ENCODE assay signal across 3 cellular contexts in the genomic region with DNA sequence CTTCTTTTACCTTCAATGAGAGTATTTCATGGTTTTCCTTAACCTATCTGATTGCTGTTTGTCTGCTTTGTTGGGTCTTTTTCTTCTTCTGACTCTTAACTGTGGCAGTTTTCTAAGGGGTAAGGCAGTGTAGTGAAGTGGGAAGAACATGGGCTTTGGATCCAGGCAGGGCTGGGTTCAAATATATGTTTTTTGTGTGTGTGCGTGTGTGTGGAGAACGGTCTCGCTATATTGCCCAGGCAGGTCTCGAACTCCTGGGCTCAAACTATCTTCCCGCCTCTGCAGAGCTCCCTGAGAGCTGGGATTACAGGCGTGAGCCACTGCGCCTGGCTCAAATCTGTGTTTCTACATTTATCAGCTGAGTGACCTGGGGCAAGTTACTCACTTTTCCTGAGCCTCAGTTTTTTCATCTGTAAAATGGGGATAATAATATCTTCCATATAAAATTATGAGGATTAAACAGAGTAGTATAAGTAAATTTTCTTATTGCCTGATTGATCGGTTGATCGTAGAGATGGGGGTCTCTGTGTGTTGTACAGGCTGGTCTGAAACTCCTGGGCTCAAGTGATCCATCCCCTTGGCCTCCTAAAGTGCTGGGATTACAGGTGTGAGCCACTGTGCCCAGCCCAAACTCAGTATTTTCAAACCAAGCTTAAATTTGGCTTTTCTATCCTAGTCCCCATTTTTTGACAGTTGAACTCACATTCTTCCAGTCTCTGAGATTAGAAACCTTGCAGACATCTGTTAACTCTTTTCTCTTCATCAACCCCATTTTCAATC.
TF ChIP-seq lines count a peak whose summit lies in the region.

No MANE protein-coding gene starts in this region.

TF ChIP-seq in HEK293, 187 proteins besides CTCF, POLR2A, EP300 and RAD21:
- TF ChIP-seq ZSCAN30 (tag by site-specific recombination; IDR thresholded peaks at IDR 0.05), result 0 out of 2 replicates have a peak, but pooled peaks have one; percentile 36
- TF ChIP-seq ZNF121 (tag by site-specific recombination; IDR thresholded peaks at IDR 0.05), result peak; percentile 53; the same call in 1 of the 2 replicates
- no peak for TF ChIP-seq ZNF571 (tag by site-specific recombination; IDR thresholded peaks at IDR 0.05)
TF ChIP-seq in HEK293: peak in this region for 2.

TF ChIP-seq in liver, 16 proteins besides CTCF, POLR2A, EP300 and RAD21:
- no peak for TF ChIP-seq NR2F2 (IDR thresholded peaks at IDR 0.05)
- no peak for TF ChIP-seq GABPA (IDR thresholded peaks at IDR 0.05 in 1 of 2, conservative IDR thresholded peaks at IDR 0.05 in 1 of 2)
- no peak for TF ChIP-seq RXRA (IDR thresholded peaks at IDR 0.05)
- TF ChIP-seq, protein P1, sequence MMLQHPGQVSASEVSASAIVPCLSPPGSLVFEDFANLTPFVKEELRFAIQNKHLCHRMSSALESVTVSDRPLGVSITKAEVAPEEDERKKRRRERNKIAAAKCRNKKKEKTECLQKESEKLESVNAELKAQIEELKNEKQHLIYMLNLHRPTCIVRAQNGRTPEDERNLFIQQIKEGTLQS (IDR thresholded peaks at IDR 0.05), result no peak
- TF ChIP-seq HNF4G (IDR thresholded peaks at IDR 0.05), result no peak
- no peak for TF ChIP-seq FOXA1 (IDR thresholded peaks at IDR 0.05)
- TF ChIP-seq SP1 (IDR thresholded peaks at IDR 0.05), result no peak
- TF ChIP-seq, protein P2, sequence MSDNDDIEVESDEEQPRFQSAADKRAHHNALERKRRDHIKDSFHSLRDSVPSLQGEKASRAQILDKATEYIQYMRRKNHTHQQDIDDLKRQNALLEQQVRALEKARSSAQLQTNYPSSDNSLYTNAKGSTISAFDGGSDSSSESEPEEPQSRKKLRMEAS (IDR thresholded peaks at IDR 0.05), result no peak
- TF ChIP-seq, protein P3, sequence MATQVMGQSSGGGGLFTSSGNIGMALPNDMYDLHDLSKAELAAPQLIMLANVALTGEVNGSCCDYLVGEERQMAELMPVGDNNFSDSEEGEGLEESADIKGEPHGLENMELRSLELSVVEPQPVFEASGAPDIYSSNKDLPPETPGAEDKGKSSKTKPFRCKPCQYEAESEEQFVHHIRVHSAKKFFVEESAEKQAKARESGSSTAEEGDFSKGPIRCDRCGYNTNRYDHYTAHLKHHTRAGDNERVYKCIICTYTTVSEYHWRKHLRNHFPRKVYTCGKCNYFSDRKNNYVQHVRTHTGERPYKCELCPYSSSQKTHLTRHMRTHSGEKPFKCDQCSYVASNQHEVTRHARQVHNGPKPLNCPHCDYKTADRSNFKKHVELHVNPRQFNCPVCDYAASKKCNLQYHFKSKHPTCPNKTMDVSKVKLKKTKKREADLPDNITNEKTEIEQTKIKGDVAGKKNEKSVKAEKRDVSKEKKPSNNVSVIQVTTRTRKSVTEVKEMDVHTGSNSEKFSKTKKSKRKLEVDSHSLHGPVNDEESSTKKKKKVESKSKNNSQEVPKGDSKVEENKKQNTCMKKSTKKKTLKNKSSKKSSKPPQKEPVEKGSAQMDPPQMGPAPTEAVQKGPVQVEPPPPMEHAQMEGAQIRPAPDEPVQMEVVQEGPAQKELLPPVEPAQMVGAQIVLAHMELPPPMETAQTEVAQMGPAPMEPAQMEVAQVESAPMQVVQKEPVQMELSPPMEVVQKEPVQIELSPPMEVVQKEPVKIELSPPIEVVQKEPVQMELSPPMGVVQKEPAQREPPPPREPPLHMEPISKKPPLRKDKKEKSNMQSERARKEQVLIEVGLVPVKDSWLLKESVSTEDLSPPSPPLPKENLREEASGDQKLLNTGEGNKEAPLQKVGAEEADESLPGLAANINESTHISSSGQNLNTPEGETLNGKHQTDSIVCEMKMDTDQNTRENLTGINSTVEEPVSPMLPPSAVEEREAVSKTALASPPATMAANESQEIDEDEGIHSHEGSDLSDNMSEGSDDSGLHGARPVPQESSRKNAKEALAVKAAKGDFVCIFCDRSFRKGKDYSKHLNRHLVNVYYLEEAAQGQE (IDR thresholded peaks at IDR 0.05), result no peak
- TF ChIP-seq EGR1 (IDR thresholded peaks at IDR 0.05; ENCODE audit: low read depth in 2 of 2), result no peak
- no peak for TF ChIP-seq TAF1 (conservative IDR thresholded peaks at IDR 0.05)
- no peak for TF ChIP-seq JUND (IDR thresholded peaks at IDR 0.05)
- no peak for TF ChIP-seq YY1 (IDR thresholded peaks at IDR 0.05)
TF ChIP-seq in liver: peak in this region for 0.

TF ChIP-seq in SK-N-SH, 30 proteins besides CTCF, POLR2A, EP300 and RAD21:
- no peak for TF ChIP-seq FOSL2 (IDR thresholded peaks at IDR 0.05; ENCODE audit: borderline replicate concordance, low read depth)
- no peak for TF ChIP-seq NRF1 (IDR thresholded peaks at IDR 0.05; ENCODE audit: low read depth, low read length)
- TF ChIP-seq, protein P4, sequence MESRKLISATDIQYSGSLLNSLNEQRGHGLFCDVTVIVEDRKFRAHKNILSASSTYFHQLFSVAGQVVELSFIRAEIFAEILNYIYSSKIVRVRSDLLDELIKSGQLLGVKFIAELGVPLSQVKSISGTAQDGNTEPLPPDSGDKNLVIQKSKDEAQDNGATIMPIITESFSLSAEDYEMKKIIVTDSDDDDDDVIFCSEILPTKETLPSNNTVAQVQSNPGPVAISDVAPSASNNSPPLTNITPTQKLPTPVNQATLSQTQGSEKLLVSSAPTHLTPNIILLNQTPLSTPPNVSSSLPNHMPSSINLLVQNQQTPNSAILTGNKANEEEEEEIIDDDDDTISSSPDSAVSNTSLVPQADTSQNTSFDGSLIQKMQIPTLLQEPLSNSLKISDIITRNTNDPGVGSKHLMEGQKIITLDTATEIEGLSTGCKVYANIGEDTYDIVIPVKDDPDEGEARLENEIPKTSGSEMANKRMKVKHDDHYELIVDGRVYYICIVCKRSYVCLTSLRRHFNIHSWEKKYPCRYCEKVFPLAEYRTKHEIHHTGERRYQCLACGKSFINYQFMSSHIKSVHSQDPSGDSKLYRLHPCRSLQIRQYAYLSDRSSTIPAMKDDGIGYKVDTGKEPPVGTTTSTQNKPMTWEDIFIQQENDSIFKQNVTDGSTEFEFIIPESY (IDR thresholded peaks at IDR 0.05; ENCODE audit: borderline replicate concordance, low read depth), result no peak
- TF ChIP-seq, protein P5, sequence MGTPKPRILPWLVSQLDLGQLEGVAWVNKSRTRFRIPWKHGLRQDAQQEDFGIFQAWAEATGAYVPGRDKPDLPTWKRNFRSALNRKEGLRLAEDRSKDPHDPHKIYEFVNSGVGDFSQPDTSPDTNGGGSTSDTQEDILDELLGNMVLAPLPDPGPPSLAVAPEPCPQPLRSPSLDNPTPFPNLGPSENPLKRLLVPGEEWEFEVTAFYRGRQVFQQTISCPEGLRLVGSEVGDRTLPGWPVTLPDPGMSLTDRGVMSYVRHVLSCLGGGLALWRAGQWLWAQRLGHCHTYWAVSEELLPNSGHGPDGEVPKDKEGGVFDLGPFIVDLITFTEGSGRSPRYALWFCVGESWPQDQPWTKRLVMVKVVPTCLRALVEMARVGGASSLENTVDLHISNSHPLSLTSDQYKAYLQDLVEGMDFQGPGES (IDR thresholded peaks at IDR 0.05; ENCODE audit: low read depth, low read length), result no peak
- TF ChIP-seq GABPA (IDR thresholded peaks at IDR 0.05; ENCODE audit: low read depth), result no peak
- no peak for TF ChIP-seq FOXJ3 (CRISPR knock-in tag; IDR thresholded peaks at IDR 0.05)
- no peak for TF ChIP-seq TEAD4 (IDR thresholded peaks at IDR 0.05; ENCODE audit: borderline replicate concordance, insufficient read depth)
- TF ChIP-seq, protein P6, sequence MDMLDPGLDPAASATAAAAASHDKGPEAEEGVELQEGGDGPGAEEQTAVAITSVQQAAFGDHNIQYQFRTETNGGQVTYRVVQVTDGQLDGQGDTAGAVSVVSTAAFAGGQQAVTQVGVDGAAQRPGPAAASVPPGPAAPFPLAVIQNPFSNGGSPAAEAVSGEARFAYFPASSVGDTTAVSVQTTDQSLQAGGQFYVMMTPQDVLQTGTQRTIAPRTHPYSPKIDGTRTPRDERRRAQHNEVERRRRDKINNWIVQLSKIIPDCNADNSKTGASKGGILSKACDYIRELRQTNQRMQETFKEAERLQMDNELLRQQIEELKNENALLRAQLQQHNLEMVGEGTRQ (IDR thresholded peaks at IDR 0.05; ENCODE audit: borderline replicate concordance, low read depth, low read length), result no peak
- TF ChIP-seq NFIC (IDR thresholded peaks at IDR 0.05; ENCODE audit: borderline replicate concordance), result no peak
